In genomic region chr18:10057808-10058791, GRCh38 we compare ENCODE assay signal across 10 cellular contexts.
DNase-seq lines count a peak whose midpoint lies in the region; ATAC-seq and TF ChIP-seq lines count a peak whose summit lies in the region.
"Had no signal": no experiment of that assay in that cellular context is flagged by ENCODE, and none has a peak within 500 bp of the region (broad histone marks: within the 10 kb centered on the region; RNA-seq: fewer than 3 reads in every experiment).

No MANE protein-coding gene starts in this region.

- no peak for TF ChIP-seq POLR2A in NB4 (IDR thresholded peaks at IDR 0.05; ENCODE audit: extremely low read depth, insufficient read length)

- no peaks in the 10 kb centered on the region for H3K4me1 ChIP-seq in colonic mucosa
- H3K4me1 ChIP-seq in muscle layer of colon (ENCODE audit: insufficient read depth, low read length), result peaks cover 23% of the 10 kb centered on the region

- intact Hi-C loops in colonic mucosa (cut with DNase I), result no loop called here

- ATAC-seq in GM21423 (IDR thresholded peaks at IDR 0.05; ENCODE audit: unreplicated experiment), result no peak

- DNase-seq in AG09309 (ENCODE audit: low read depth) (peak; percentile 70), NB4 (ENCODE audit: low read depth) (peak; percentile 16), colonic mucosa (no peak), NCI-H128 (lab: John Stamatoyannopoulos, UW; ENCODE audit: unreplicated experiment) (no peak), NAMALWA (ENCODE audit: low spot score) (no peak)
- DNase-seq in activated CD4-positive, CD25-positive, alpha-beta regulatory T cell (lab: John Stamatoyannopoulos, UW), result no peak
- DNase-seq: effector memory CD4-positive, alpha-beta T cell; stimulated activated CD4-positive, alpha-beta T cell treated with anti-CD3 and anti-CD28 coated beads, Interleukin-4, amount 100 ng/mL, for 1 hour had no signal

- TF ChIP-seq CTCF in AG09309 (IDR thresholded peaks at IDR 0.05; ENCODE audit: control insufficient read depth, insufficient read depth, low read depth, low read length, missing control alignments) (no peak), NB4 (IDR thresholded peaks at IDR 0.05; ENCODE audit: low read depth, low read length) (no peak), colonic mucosa (IDR thresholded peaks at IDR 0.05) (no peak)

- H3K27ac ChIP-seq in colonic mucosa, result peak overlapping the region; percentile 69
- peak overlapping the region; percentile 55 for H3K27ac ChIP-seq in muscle layer of colon (ENCODE audit: low read depth, low read length)

- H3K27me3 ChIP-seq in colonic mucosa (no peaks in the 10 kb centered on the region), muscle layer of colon (ENCODE audit: control insufficient read depth in 1 of 2, insufficient read depth in 2 of 2, low read length in 2 of 2) (no peaks in the 10 kb centered on the region)

- H3K36me3 ChIP-seq in colonic mucosa (no peaks in the 10 kb centered on the region), muscle layer of colon (ENCODE audit: insufficient read depth, low read length) (no peaks in the 10 kb centered on the region)

- no peak overlapping the region for H3K9ac ChIP-seq in colonic mucosa (ENCODE audit: low read depth in 2 of 2, low read length in 2 of 2)
- no peak overlapping the region for H3K9ac ChIP-seq in muscle layer of colon (ENCODE audit: low read length)

- H3K9me3 ChIP-seq in colonic mucosa, result no peaks in the 10 kb centered on the region
- no peaks in the 10 kb centered on the region for H3K9me3 ChIP-seq in muscle layer of colon (ENCODE audit: low read length)

- H3K4me3 ChIP-seq in AG09309 (ENCODE audit: control insufficient read depth, low read depth, low read length), result no peak overlapping the region
- H3K4me3 ChIP-seq in NB4 (ENCODE audit: low read depth, low read length), result no peak overlapping the region
- no peak overlapping the region for H3K4me3 ChIP-seq in colonic mucosa
- no peak overlapping the region for H3K4me3 ChIP-seq in muscle layer of colon (ENCODE audit: low read depth in 1 of 2, low read length in 2 of 2)

Comparison
In these comparisons a context has a peak if more than half of its experiments do, and no peak if none do; other contexts are left out.
1. DNase-seq: peak in AG09309 (single experiment) and NB4 (single experiment); none in colonic mucosa (single experiment), activated CD4-positive, CD25-positive, alpha-beta regulatory T cell (0 of 4), NCI-H128 (single experiment) and NAMALWA (single experiment).